ENCODE assay signal across 8 cellular contexts in genomic region chr1:29921741-29922140, GRCh38.
"Had no signal": no experiment of that assay in that cellular context is flagged by ENCODE, and none has a peak within 500 bp of the region (broad histone marks: within the 10 kb centered on the region; RNA-seq: fewer than 3 reads in every experiment).

No MANE protein-coding gene starts in this region.

- FAIRE-seq: H54, HTR-8/SVneo, K562 had no signal

- H2AFZ ChIP-seq: GM23248 had no signal

- H3K4me3 Mint-ChIP-seq: H9 had no signal

- H3K4me3 ChIP-seq: GM23248, K562 had no signal

- DNase-seq: GM23248, GOT3, H9, HCEC 1CT, IMR-90 had no signal

- H3K27ac ChIP-seq: GM23248 had no signal

- H3K9me3 Mint-ChIP-seq: H9 had no signal

- H3K9ac ChIP-seq: GM23248 had no signal
